In the genomic region with DNA sequence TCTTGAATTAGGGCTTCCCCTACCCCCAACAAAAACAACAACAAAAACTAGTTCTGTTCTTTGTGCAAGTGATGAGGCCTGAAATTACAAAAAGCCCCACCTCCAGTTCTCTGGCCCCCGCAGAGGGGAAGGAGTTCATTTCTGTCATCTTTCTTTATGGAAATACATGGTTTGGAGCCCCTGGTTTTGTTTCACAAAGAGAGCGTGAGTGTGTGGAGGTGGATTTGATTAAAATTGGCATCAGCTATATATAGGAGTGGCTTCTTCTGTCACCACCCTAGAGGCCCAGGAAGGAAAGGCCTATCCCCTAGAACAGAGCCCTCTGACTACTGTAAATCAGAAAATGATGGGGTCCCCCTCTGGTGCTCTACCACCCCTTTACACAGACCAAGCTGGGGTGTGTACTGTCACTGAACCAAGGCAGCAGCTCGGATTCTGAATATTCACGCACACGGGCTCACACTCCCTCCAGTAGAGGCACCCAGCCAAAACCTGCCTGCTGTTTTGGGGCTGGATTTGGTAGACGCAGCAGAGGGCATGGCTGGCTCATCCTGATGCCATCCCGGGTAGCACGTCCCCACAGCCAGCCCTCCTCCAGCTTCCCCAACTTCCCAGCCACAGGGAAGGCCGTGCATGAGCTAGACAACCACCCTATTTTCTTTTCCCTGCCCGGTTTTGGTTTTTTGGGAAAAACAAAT, we compare ENCODE assay signal across 20 cellular contexts. TPM values are rescaled to one million over a fixed set of nuclear protein-coding genes. Genes with fewer than 3 reads are reported as not detected.
A peak's percentile ranks its signal among the peaks of the same experiment; 100 is the strongest.
DNase-seq lines count a peak whose midpoint lies in the region; ATAC-seq and TF ChIP-seq lines count a peak whose summit lies in the region.
"Had no signal": no experiment of that assay in that cellular context is flagged by ENCODE, and none has a peak within 500 bp of the region (broad histone marks: within the 10 kb centered on the region; RNA-seq: fewer than 3 reads in every experiment).

No MANE protein-coding gene starts in this region.

- peaks cover 9% of the 10 kb centered on the region for H3K36me3 ChIP-seq in Caco-2 (ENCODE audit: control insufficient read depth, insufficient read depth, low read length)

- DNase-seq in DMS 273 (lab: John Stamatoyannopoulos, UW; ENCODE audit: unreplicated experiment) = peak; percentile 24
- no peak for DNase-seq in DMS 273 treated with DMSO at 0.1 percent for 48 hours (lab: John Stamatoyannopoulos, UW)
- peak; percentile 51 for DNase-seq in NCI-H1694 treated with DMSO at 0.1 percent for 48 hours (lab: John Stamatoyannopoulos, UW)
- DNase-seq in dorsolateral prefrontal cortex = peak in 6 of 10 donors; percentile 61 to 83 (median 69)
- DNase-seq in putamen (ENCODE audit: low spot score) = peak; percentile 79
- DNase-seq in Caco-2 = no peak
- no peak for DNase-seq in stimulated activated CD4-positive, alpha-beta T cell treated with anti-CD3 and anti-CD28 coated beads, Interleukin-15, amount 100 ng/mL, for 24 hours
- DNase-seq: DMS53, H9, KG1, MG63, NCI-H1105, NCI-H187 treated with DMSO at 0.1 percent for 48 hours, NCI-H446 treated with DMSO at 0.1 percent for 48 hours, NCI-H82, SHP77 treated with DMSO at 0.1 percent for 48 hours had no signal

- H3K9me3 Mint-ChIP-seq in Caco-2 (ENCODE audit: unreplicated experiment) = no peaks in the 10 kb centered on the region
- H3K9me3 Mint-ChIP-seq: H9 had no signal

- CTCF ChIA-PET in Caco-2 (lab: Charles Lee) = no interaction called here

- H3K4me3 ChIP-seq in dorsolateral prefrontal cortex (no peak overlapping the region), Caco-2 (ENCODE audit: low read depth, low read length) (no peak overlapping the region)
- H3K4me3 ChIP-seq: BLaER1 treated with 17β-estradiol and CSF1 and Interleukin-3, amounts not matched to agents 10 nM and 100 nM; MG63 had no signal

- H3K27ac Mint-ChIP-seq in Caco-2 (ENCODE audit: unreplicated experiment) = no peak overlapping the region

- ATAC-seq in GM18505 (IDR thresholded peaks at IDR 0.05; ENCODE audit: unreplicated experiment) = no peak
- ATAC-seq: Panc1 had no signal

- no peaks in the 10 kb centered on the region for H3K27me3 ChIP-seq in dorsolateral prefrontal cortex
- H3K27me3 ChIP-seq in Caco-2 (replicated peaks; ENCODE audit: control insufficient read depth, insufficient read depth, low read length) = no peaks in the 10 kb centered on the region
- H3K27me3 ChIP-seq: BLaER1 treated with 17β-estradiol and CSF1 and Interleukin-3, amounts not matched to agents 10 nM and 100 nM; MG63 had no signal

- BruUV-seq in Caco-2 (replicated peaks; lab: Mats Ljungman, UMichigan) = no TSS peak

- intact Hi-C loops in dorsolateral prefrontal cortex (cut with DNase I) = no loop called here
- intact Hi-C loops in Caco-2 (cut with micrococcal nuclease; ENCODE audit: unreplicated experiment) = no loop called here

- H3K36me3 Mint-ChIP-seq in Caco-2 (ENCODE audit: insufficient read depth, unreplicated experiment) = peaks cover 77% of the 10 kb centered on the region

- no peaks in the 10 kb centered on the region for H3K27me3 Mint-ChIP-seq in Caco-2 (ENCODE audit: insufficient read depth, unreplicated experiment)

- H3K9me3 ChIP-seq in Caco-2 = no peaks in the 10 kb centered on the region
- H3K9me3 ChIP-seq: MG63 had no signal

- no peak overlapping the region for H3K4me3 Mint-ChIP-seq in Caco-2 (ENCODE audit: unreplicated experiment)
- H3K4me3 Mint-ChIP-seq: H9 had no signal

- H3K27ac ChIP-seq in dorsolateral prefrontal cortex = peak overlapping the region in 57 of 59 donors; percentile 1 to 83 (median 64)
- H3K27ac ChIP-seq: 22Rv1; BLaER1 treated with 17β-estradiol and CSF1 and Interleukin-3, amounts not matched to agents 10 nM and 100 nM had no signal

- H3K4me1 Mint-ChIP-seq in Caco-2 (ENCODE audit: low read depth, unreplicated experiment) = no peaks in the 10 kb centered on the region
- H3K4me1 Mint-ChIP-seq: H9 had no signal

- no peaks in the 10 kb centered on the region for H3K4me1 ChIP-seq in Caco-2

- TF ChIP-seq POLR2A in GM18505 (IDR thresholded peaks at IDR 0.05; ENCODE audit: borderline replicate concordance, extremely low read depth, insufficient read depth, insufficient read length) = no peak

- POLR2A ChIA-PET in Caco-2 (lab: Charles Lee) = no interaction called here

- TF ChIP-seq CTCF in dorsolateral prefrontal cortex (IDR thresholded peaks at IDR 0.05 in 54 of 56, conservative IDR thresholded peaks at IDR 0.05 in 2 of 56; ENCODE audit: low read depth in 1 of 56, partially characterized antibody in 56 of 56) = no peak
- TF ChIP-seq CTCF in Caco-2 (IDR thresholded peaks at IDR 0.05; ENCODE audit: insufficient read depth in 1 of 2, low read depth in 1 of 2, low read length in 1 of 2, severe bottlenecking in 1 of 2, unreplicated experiment in 1 of 2) = no peak

RNA-seq across cellular contexts. Expression of gene RCOR2, which starts 19.4 kb away (rescaled TPM):
- total RNA-seq in dorsolateral prefrontal cortex = 10 to 100 TPM in 73 of 120 experiments, 1 to 10 TPM in 47; 4.7 to 20.2 (median 10.9) TPM
- 1.5 and 1.8 TPM in 2 replicates for total RNA-seq in Caco-2 (2022)

RNA-seq across cellular contexts. Expression of gene NAA40, which starts 41.2 kb away (rescaled TPM):
- 10 to 100 TPM; 18.7 to 46.0 (median 26.4) TPM for total RNA-seq in dorsolateral prefrontal cortex
- total RNA-seq in Caco-2 (2022) = 42.7 and 43.7 TPM in 2 replicates

RNA-seq across cellular contexts. Expression of gene MARK2, which starts 58.7 kb away (rescaled TPM):
- total RNA-seq in dorsolateral prefrontal cortex (10 to 100 TPM; 47.0 to 75.5 (median 57.9) TPM), Caco-2 (2022) (63.5 and 64.5 TPM in 2 replicates)

Comparison
In these comparisons a context has a peak if more than half of its experiments do, and no peak if none do; other contexts are left out.
1. DNase-seq: peak in DMS 273 (single experiment), NCI-H1694 treated with DMSO at 0.1 percent for 48 hours (single experiment), dorsolateral prefrontal cortex (6 of 10) and putamen (single experiment); none in DMS 273 treated with DMSO at 0.1 percent for 48 hours (single experiment), Caco-2 (0 of 2) and stimulated activated CD4-positive, alpha-beta T cell treated with anti-CD3 and anti-CD28 coated beads, Interleukin-15, amount 100 ng/mL, for 24 hours (single experiment).